ENCODE assay signal across 2 cellular contexts in the genomic region with DNA sequence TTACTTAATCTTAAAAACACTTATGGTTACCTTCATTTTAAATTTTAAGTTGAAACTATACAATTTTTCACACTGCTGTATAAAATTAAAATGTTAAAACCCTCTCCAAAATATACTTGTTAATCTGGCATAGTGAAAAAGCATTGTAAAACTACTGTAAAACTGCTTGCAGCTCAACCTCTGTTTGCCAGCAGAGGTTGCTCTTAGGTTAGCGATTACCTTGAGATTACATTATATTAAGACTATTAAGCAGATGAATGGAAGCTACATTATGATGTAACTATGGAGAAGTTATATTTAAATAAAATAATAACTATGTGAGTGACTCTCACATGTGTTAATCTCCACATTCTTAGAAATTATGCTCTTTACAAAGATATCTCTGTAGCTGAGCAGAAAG.
TF ChIP-seq lines count a peak whose summit lies in the region.

No MANE protein-coding gene starts in this region.

TF ChIP-seq in liver, 16 proteins besides CTCF, POLR2A, EP300 and RAD21 (continued from another document):
- TF ChIP-seq, protein P1, sequence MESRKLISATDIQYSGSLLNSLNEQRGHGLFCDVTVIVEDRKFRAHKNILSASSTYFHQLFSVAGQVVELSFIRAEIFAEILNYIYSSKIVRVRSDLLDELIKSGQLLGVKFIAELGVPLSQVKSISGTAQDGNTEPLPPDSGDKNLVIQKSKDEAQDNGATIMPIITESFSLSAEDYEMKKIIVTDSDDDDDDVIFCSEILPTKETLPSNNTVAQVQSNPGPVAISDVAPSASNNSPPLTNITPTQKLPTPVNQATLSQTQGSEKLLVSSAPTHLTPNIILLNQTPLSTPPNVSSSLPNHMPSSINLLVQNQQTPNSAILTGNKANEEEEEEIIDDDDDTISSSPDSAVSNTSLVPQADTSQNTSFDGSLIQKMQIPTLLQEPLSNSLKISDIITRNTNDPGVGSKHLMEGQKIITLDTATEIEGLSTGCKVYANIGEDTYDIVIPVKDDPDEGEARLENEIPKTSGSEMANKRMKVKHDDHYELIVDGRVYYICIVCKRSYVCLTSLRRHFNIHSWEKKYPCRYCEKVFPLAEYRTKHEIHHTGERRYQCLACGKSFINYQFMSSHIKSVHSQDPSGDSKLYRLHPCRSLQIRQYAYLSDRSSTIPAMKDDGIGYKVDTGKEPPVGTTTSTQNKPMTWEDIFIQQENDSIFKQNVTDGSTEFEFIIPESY (IDR thresholded peaks at IDR 0.05), result no peak

TF ChIP-seq in HepG2, 621 proteins besides CTCF, POLR2A, EP300 and RAD21 (continued from another document):
- TF ChIP-seq, protein P2, sequence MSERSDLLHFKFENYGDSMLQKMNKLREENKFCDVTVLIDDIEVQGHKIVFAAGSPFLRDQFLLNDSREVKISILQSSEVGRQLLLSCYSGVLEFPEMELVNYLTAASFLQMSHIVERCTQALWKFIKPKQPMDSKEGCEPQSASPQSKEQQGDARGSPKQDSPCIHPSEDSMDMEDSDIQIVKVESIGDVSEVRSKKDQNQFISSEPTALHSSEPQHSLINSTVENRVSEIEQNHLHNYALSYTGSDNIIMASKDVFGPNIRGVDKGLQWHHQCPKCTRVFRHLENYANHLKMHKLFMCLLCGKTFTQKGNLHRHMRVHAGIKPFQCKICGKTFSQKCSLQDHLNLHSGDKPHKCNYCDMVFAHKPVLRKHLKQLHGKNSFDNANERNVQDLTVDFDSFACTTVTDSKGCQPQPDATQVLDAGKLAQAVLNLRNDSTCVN (CRISPR knock-in tag; IDR thresholded peaks at IDR 0.05; ENCODE audit: borderline replicate concordance), result no peak
- TF ChIP-seq GATAD1 (CRISPR knock-in tag; IDR thresholded peaks at IDR 0.05) (no peak), KAT8 (CRISPR knock-in tag; IDR thresholded peaks at IDR 0.05) (no peak), HNRNPL (IDR thresholded peaks at IDR 0.05; ENCODE audit: low read depth, low read length) (no peak), HNRNPK (IDR thresholded peaks at IDR 0.05; ENCODE audit: low read depth, low read length, poor library complexity, severe bottlenecking) (no peak), ZSCAN29 (CRISPR knock-in tag; conservative IDR thresholded peaks at IDR 0.05) (no peak), MEIS1 (CRISPR knock-in tag; IDR thresholded peaks at IDR 0.05; ENCODE audit: borderline replicate concordance) (no peak), JARID2 (CRISPR knock-in tag; IDR thresholded peaks at IDR 0.05; ENCODE audit: insufficient replicate concordance) (no peak), KAT2B (IDR thresholded peaks at IDR 0.05; ENCODE audit: borderline replicate concordance, low read depth, low read length) (no peak), ZNF224 (CRISPR knock-in tag; IDR thresholded peaks at IDR 0.05) (no peak), ZNF660 (CRISPR knock-in tag; IDR thresholded peaks at IDR 0.05; ENCODE audit: borderline replicate concordance, low read depth) (no peak)
- TF ChIP-seq, protein P3, sequence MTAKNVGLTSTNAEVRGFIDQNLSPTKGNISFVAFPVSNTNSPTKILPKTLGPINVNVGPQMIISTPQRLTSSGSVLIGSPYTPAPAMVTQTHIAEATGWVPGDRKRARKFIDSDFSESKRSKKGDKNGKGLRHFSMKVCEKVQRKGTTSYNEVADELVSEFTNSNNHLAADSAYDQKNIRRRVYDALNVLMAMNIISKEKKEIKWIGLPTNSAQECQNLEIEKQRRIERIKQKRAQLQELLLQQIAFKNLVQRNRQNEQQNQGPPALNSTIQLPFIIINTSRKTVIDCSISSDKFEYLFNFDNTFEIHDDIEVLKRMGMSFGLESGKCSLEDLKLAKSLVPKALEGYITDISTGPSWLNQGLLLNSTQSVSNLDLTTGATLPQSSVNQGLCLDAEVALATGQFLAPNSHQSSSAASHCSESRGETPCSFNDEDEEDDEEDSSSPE (CRISPR knock-in tag; IDR thresholded peaks at IDR 0.05), result no peak
